In the genomic region with DNA sequence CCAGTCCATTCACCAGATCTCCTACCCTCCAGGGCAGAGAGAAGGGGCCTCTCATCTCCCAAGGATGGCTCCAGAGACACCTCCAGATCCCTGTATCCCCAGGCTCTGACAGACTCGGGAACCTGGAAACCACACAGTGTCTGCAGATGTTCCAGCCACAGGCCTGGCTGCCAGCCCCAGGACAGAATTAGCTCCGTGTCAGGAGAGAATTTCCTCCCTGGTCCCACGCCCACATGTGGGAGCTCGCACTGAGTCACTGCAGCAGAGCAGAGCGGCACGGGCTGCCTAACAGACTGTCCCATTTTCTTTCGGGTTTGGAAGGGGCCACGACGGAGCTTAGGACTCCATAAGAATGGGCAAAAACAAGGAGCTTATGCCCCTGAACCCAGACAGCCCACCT, we compare ENCODE assay signal across 8 cellular contexts. TPM values are rescaled to one million over a fixed set of nuclear protein-coding genes. Genes with fewer than 3 reads are reported as not detected.
A peak's percentile ranks its signal among the peaks of the same experiment; 100 is the strongest.
DNase-seq lines count a peak whose midpoint lies in the region; ATAC-seq and TF ChIP-seq lines count a peak whose summit lies in the region.

No MANE protein-coding gene starts in this region.

- POLR2A ChIA-PET in Panc1 (lab: Charles Lee), result no interaction called here

- peak; percentile 65 for DNase-seq in Ammon's horn (ENCODE audit: low spot score)
- DNase-seq in Panc1 (ENCODE audit: low read depth, low spot score), result no peak
- DNase-seq in fibroblast of lung (ENCODE audit: low read depth in 2 of 2), result peak; percentile 46 to 88
- DNase-seq in non-pigmented ciliary epithelial cell (ENCODE audit: low read depth), result peak; percentile 45
- DNase-seq in NCI-H187 (lab: John Stamatoyannopoulos, UW), result no peak
- DNase-seq in cerebellar nuclear complex (lab: John Stamatoyannopoulos, UW), result no peak
- no peak for DNase-seq in NCI-H1694 (lab: John Stamatoyannopoulos, UW)

- no peaks in the 10 kb centered on the region for H3K79me2 ChIP-seq in fibroblast of lung (ENCODE audit: control insufficient read depth, insufficient read depth, low read length)

- TF ChIP-seq CTCF in Panc1 (IDR thresholded peaks at IDR 0.05), result no peak
- TF ChIP-seq CTCF in fibroblast of lung (conservative IDR thresholded peaks at IDR 0.05 in 1 of 2, IDR thresholded peaks at IDR 0.05 in 1 of 2; ENCODE audit: low read depth in 1 of 2, low read length in 2 of 2), result no peak

- no peaks in the 10 kb centered on the region for H4K20me1 ChIP-seq in fibroblast of lung (ENCODE audit: control insufficient read depth, extremely low read depth, insufficient read depth, low read length)

- H3K27ac ChIP-seq in Panc1 (ENCODE audit: low read length) (no peak overlapping the region), fibroblast of lung (ENCODE audit: insufficient read depth, low read length) (peak overlapping the region; percentile 48)

- H3K36me3 ChIP-seq in Panc1 (ENCODE audit: control insufficient read depth, insufficient read depth, low read length) (no peaks in the 10 kb centered on the region), fibroblast of lung (ENCODE audit: control insufficient read depth, insufficient read depth, low read length) (no peaks in the 10 kb centered on the region)

- no peaks in the 10 kb centered on the region for H3K9me3 ChIP-seq in Panc1 (ENCODE audit: control insufficient read depth, insufficient read depth, low read depth, low read length)
- H3K9me3 ChIP-seq in fibroblast of lung (ENCODE audit: control insufficient read depth, insufficient read depth, low read depth, low read length), result no peaks in the 10 kb centered on the region

- in situ Hi-C loops in Panc1 (cut with HindIII; ENCODE audit: low pct_unique_long_range_greater_than_20kb, low sequenced_read_pairs), result no loop called here

- no peaks in the 10 kb centered on the region for H3K27me3 ChIP-seq in Panc1 (ENCODE audit: control insufficient read depth, insufficient read depth, low read length)
- H3K27me3 ChIP-seq in fibroblast of lung (ENCODE audit: control insufficient read depth, insufficient read depth, low read length), result no peaks in the 10 kb centered on the region

- H3K9ac ChIP-seq in fibroblast of lung (ENCODE audit: insufficient read depth, low read length), result no peak overlapping the region

- H3K4me3 ChIP-seq in Panc1 (ENCODE audit: low read depth in 2 of 2, low read length in 2 of 2), result no peak overlapping the region
- H3K4me3 ChIP-seq in fibroblast of lung (replicated peaks in 1 of 4; ENCODE audit: control extremely low read depth in 1 of 4, insufficient read depth in 1 of 4, low read depth in 3 of 4, low read length in 4 of 4), result peak overlapping the region in 2 of 4 experiments; percentile 10 to 21

- no TSS peak for BruUV-seq in Panc1 (replicated peaks; lab: Mats Ljungman, UMichigan)

- H3K4me1 ChIP-seq in Panc1 (ENCODE audit: control insufficient read depth, insufficient read depth, low read length) (no peaks in the 10 kb centered on the region; the same call in 1 of the 2 replicates), fibroblast of lung (ENCODE audit: control insufficient read depth, extremely low read depth, insufficient read depth, low read length) (peaks cover 6% of the 10 kb centered on the region)

- intact Hi-C loops in Panc1 (cut with micrococcal nuclease; ENCODE audit: unreplicated experiment), result no loop called here

- peak overlapping the region; percentile 63 for H3K4me2 ChIP-seq in fibroblast of lung (ENCODE audit: extremely low read depth, insufficient read depth, low read length)

- ATAC-seq in Panc1 (peak; percentile 59; the same call in 1 of the 2 replicates), GM19463 (IDR thresholded peaks at IDR 0.05; ENCODE audit: unreplicated experiment) (no peak)

- no peak overlapping the region for H2AFZ ChIP-seq in fibroblast of lung (ENCODE audit: low read length)

- CTCF ChIA-PET in Panc1 (lab: Charles Lee), result no interaction called here

RNA-seq across cellular contexts. Expression of a gene that starts 33.6 kb away (rescaled TPM):
- total RNA-seq in Panc1 (2021; ENCODE audit: unreplicated experiment) (0.03 TPM), fibroblast of lung (under 0.01 TPM in 1 of 2 replicates, not detected in the other)
- not detected for polyA plus RNA-seq in Panc1 (2012; ENCODE audit: insufficient read length)
- 0.19 and 0.82 TPM in 2 replicates for polyA plus RNA-seq in fibroblast of lung
- polyA plus RNA-seq in fibroblast of lung (2012), result 0.03 and 0.37 TPM in 2 replicates
- 18.0 TPM in 1 of 2 replicates, not detected in the other for polyA minus RNA-seq in fibroblast of lung (ENCODE audit: low replicate concordance)

Comparison
In these comparisons a context has a peak if more than half of its experiments do, and no peak if none do; other contexts are left out.
1. DNase-seq: peak in Ammon's horn (single experiment), fibroblast of lung (2 of 2) and non-pigmented ciliary epithelial cell (single experiment); none in Panc1 (single experiment), NCI-H187 (0 of 2), cerebellar nuclear complex (0 of 2) and NCI-H1694 (single experiment).